ENCODE assay signal across 9 cellular contexts in genomic region chr11:35214792-35215193, GRCh38.
DNase-seq lines count a peak whose midpoint lies in the region; ATAC-seq, FAIRE-seq and TF ChIP-seq lines count a peak whose summit lies in the region.
"Had no signal": no experiment of that assay in that cellular context is flagged by ENCODE, and none has a peak within 500 bp of the region (broad histone marks: within the 10 kb centered on the region; RNA-seq: fewer than 3 reads in every experiment).

No MANE protein-coding gene starts in this region.

- no peak for DNase-seq in CD4-positive, alpha-beta T cell
- peak; percentile 96 for DNase-seq in RCC 7860 (ENCODE audit: low spot score)
- no peak for DNase-seq in chondrocyte (ENCODE audit: low spot score)
- peak; percentile 82 for DNase-seq in osteoblast (ENCODE audit: insufficient read length, low spot score, missing footprints)
- no peak for DNase-seq in activated gamma-delta T cell treated with Interleukin-2 at 50 U/mL for 16 hours
- no peak for DNase-seq in neuronal stem cell (ENCODE audit: low spot score)
- DNase-seq in transverse colon: no peak
- DNase-seq: NCI-H526 treated with DMSO at 0.1 percent for 48 hours had no signal

- no peaks in the 10 kb centered on the region for H4K20me1 ChIP-seq in osteoblast (ENCODE audit: insufficient read depth, low read length)

- peak overlapping the region; percentile 62 for H3K4me3 Mint-ChIP-seq in CD4-positive, alpha-beta T cell
- no peak overlapping the region for H3K4me3 Mint-ChIP-seq in chondrocyte (ENCODE audit: unreplicated experiment)

- H2AK5ac ChIP-seq in neuronal stem cell (ENCODE audit: low read depth, low read length): no peak overlapping the region

- no peak overlapping the region for H3K4ac ChIP-seq in neuronal stem cell (ENCODE audit: low read length)

- CTCF ChIA-PET in CD4-positive, alpha-beta T cell (lab: Charles Lee): interaction anchor here (0.6 kb wide), 1 partner anchor 9 kb away, joined by 3 read pairs; no protein-coding TSS in a partner anchor

- no peak for TF ChIP-seq CTCF in CD4-positive, alpha-beta T cell (IDR thresholded peaks at IDR 0.05)
- TF ChIP-seq CTCF in chondrocyte (IDR thresholded peaks at IDR 0.05) (no peak), osteoblast (IDR thresholded peaks at IDR 0.05; ENCODE audit: extremely low read depth, low read depth, low read length) (no peak), transverse colon (IDR thresholded peaks at IDR 0.05) (no peak)

- no peak overlapping the region for H3K14ac ChIP-seq in neuronal stem cell (ENCODE audit: low read length)

- peaks cover 6% of the 10 kb centered on the region for H3K9me3 Mint-ChIP-seq in CD4-positive, alpha-beta T cell
- H3K9me3 Mint-ChIP-seq in chondrocyte (ENCODE audit: low read depth): peaks cover 12% of the 10 kb centered on the region

- H3K23ac ChIP-seq in neuronal stem cell (ENCODE audit: low read depth, low read length, poor library complexity): no peak overlapping the region

- no peak overlapping the region for H2AFZ ChIP-seq in osteoblast (ENCODE audit: low read length)
- no peak overlapping the region for H2AFZ ChIP-seq in neuronal stem cell (ENCODE audit: low read length)

- no peaks in the 10 kb centered on the region for H3K27me3 ChIP-seq in CD4-positive, alpha-beta T cell (ENCODE audit: control insufficient read depth, insufficient read depth, low read length)
- H3K27me3 ChIP-seq in osteoblast (ENCODE audit: insufficient read depth, low read length) (no peaks in the 10 kb centered on the region), neuronal stem cell (ENCODE audit: control insufficient read depth in 3 of 3, insufficient read depth in 3 of 3, low read depth in 1 of 3, low read length in 3 of 3) (no peaks in the 10 kb centered on the region), transverse colon (no peaks in the 10 kb centered on the region)

- peak; percentile 22 for ATAC-seq in CD4-positive, alpha-beta T cell (ENCODE audit: poor library complexity)
- no peak for ATAC-seq in HG02840 (IDR thresholded peaks at IDR 0.05; ENCODE audit: low FRiP score, unreplicated experiment)

- H3K9me3 ChIP-seq in CD4-positive, alpha-beta T cell (ENCODE audit: control insufficient read depth, low read length): peaks cover 3% of the 10 kb centered on the region
- H3K9me3 ChIP-seq in osteoblast (ENCODE audit: low read depth, low read length): peaks cover 3% of the 10 kb centered on the region
- no peaks in the 10 kb centered on the region for H3K9me3 ChIP-seq in neuronal stem cell (replicated peaks in 1 of 2; ENCODE audit: control insufficient read depth in 2 of 2, insufficient read depth in 1 of 2, low read depth in 1 of 2, low read length in 2 of 2)
- H3K9me3 ChIP-seq in transverse colon: no peaks in the 10 kb centered on the region

- POLR2A ChIA-PET in CD4-positive, alpha-beta T cell (lab: Charles Lee): interaction anchor here (0.5 to 1.1 kb wide), 3 partner anchors 16 to 71 kb away, joined by 3 to 6 read pairs (median 3); no protein-coding TSS in a partner anchor

- no peak overlapping the region for H2BK12ac ChIP-seq in neuronal stem cell (ENCODE audit: low read length)

- in situ Hi-C loops in transverse colon (cut with MboI; ENCODE audit: low pct_ligation_motif_present in 1 of 4, low pct_unique_long_range_greater_than_20kb in 1 of 4, low sequenced_read_pairs in 3 of 4): no loop called here

- H2BK5ac ChIP-seq in neuronal stem cell (ENCODE audit: low read length): no peak overlapping the region

- H2BK120ac ChIP-seq in neuronal stem cell (ENCODE audit: low read depth, low read length): no peak overlapping the region

- H3K4me3 ChIP-seq in osteoblast (ENCODE audit: insufficient read depth, low read length) (no peak overlapping the region), neuronal stem cell (ENCODE audit: low read length in 2 of 2) (no peak overlapping the region), transverse colon (no peak overlapping the region)

- no peak for TF ChIP-seq EP300 in transverse colon (IDR thresholded peaks at IDR 0.05; ENCODE audit: low read depth)

- peak overlapping the region; percentile 95 for H3K27ac Mint-ChIP-seq in CD4-positive, alpha-beta T cell
- H3K27ac Mint-ChIP-seq in chondrocyte (ENCODE audit: unreplicated experiment): peak overlapping the region; percentile 60

- no peak for TF ChIP-seq POLR2A in transverse colon (IDR thresholded peaks at IDR 0.05)

- peaks cover 96% of the 10 kb centered on the region for H3K4me1 Mint-ChIP-seq in CD4-positive, alpha-beta T cell (ENCODE audit: low read depth)
- peaks cover 31% of the 10 kb centered on the region for H3K4me1 Mint-ChIP-seq in chondrocyte (ENCODE audit: low read depth)

- no peak overlapping the region for H3K18ac ChIP-seq in neuronal stem cell (ENCODE audit: low read length)

- H3K36me3 ChIP-seq in osteoblast (ENCODE audit: insufficient read depth, low read length) (peaks cover 64% of the 10 kb centered on the region), neuronal stem cell (replicated peaks in 1 of 2; ENCODE audit: control insufficient read depth in 2 of 2, insufficient read depth in 2 of 2, low read length in 2 of 2) (no peaks in the 10 kb centered on the region), transverse colon (peaks cover 0 to 17% (median 3%) of the 10 kb centered on the region in 4 donors)

- peak overlapping the region; percentile 14 for H3K27ac ChIP-seq in CD4-positive, alpha-beta T cell (ENCODE audit: low read depth, low read length)
- H3K27ac ChIP-seq in osteoblast (ENCODE audit: low read depth, low read length) (peak overlapping the region; percentile 89), neuronal stem cell (replicated peaks; ENCODE audit: low read length) (no peak overlapping the region), transverse colon (no peak overlapping the region)

- no peaks in the 10 kb centered on the region for H3K27me3 Mint-ChIP-seq in CD4-positive, alpha-beta T cell
- H3K27me3 Mint-ChIP-seq in chondrocyte (ENCODE audit: low read depth): no peaks in the 10 kb centered on the region

- peaks cover 56% of the 10 kb centered on the region for H3K4me1 ChIP-seq in osteoblast (ENCODE audit: insufficient read depth, low read length)
- H3K4me1 ChIP-seq in neuronal stem cell (ENCODE audit: control insufficient read depth in 2 of 2, insufficient read depth in 1 of 2, low read depth in 1 of 2, low read length in 2 of 2): no peaks in the 10 kb centered on the region
- peaks cover 0 to 10% (median 0%) of the 10 kb centered on the region in 4 donors for H3K4me1 ChIP-seq in transverse colon

- FAIRE-seq in RCC 7860 (lab: Jason Lieb, UNC): peak; percentile 96

- intact Hi-C loops in CD4-positive, alpha-beta T cell (cut with DNase I, micrococcal nuclease): loop anchor here in 1 of 2 experiments (5.0 to 10.0 kb wide), 2 partner anchors 37 to 90 kb away; no protein-coding TSS in a partner anchor
- intact Hi-C loops in transverse colon (cut with DNase I; ENCODE audit: low total_unique reads): no loop called here

- peaks cover 100% of the 10 kb centered on the region for H3K36me3 Mint-ChIP-seq in CD4-positive, alpha-beta T cell (ENCODE audit: low read depth)
- H3K36me3 Mint-ChIP-seq in chondrocyte (ENCODE audit: low read depth): peaks cover 29% of the 10 kb centered on the region

- no peak overlapping the region for H2BK15ac ChIP-seq in neuronal stem cell (ENCODE audit: low read length)

- H3K9ac ChIP-seq in neuronal stem cell (ENCODE audit: low read depth, low read length, poor library complexity): no peak overlapping the region

- no peak overlapping the region for H4K8ac ChIP-seq in neuronal stem cell (ENCODE audit: low read depth, low read length)

- H4K91ac ChIP-seq in neuronal stem cell (ENCODE audit: low read depth, low read length, poor library complexity): no peak overlapping the region

- no CpG with 5 or more reads among the region's 1 CpG for WGBS in neuronal stem cell (ENCODE audit: extremely low coverage in 2 of 2, insufficient read length in 2 of 2, insufficient replicate concordance in 1 of 2), 2 donors
- 60% methylated on average over 1 of the region's 1 CpG; no CpG with 5 or more reads in 1 of the 2 donors for WGBS in transverse colon (ENCODE audit: low coverage in 1 of 2), 2 donors

- peaks cover 25% of the 10 kb centered on the region for H3K79me2 ChIP-seq in osteoblast (ENCODE audit: insufficient read depth, low read length)

- H3K4me2 ChIP-seq in osteoblast (ENCODE audit: insufficient read depth, low read length) (peak overlapping the region; percentile 37), neuronal stem cell (ENCODE audit: insufficient read depth, low read length, poor library complexity, severe bottlenecking) (no peak overlapping the region)

- no peaks in the 10 kb centered on the region for H3K79me1 ChIP-seq in neuronal stem cell (ENCODE audit: low read depth, low read length)

Comparison
In these comparisons a context has a peak if more than half of its experiments do, and no peak if none do; other contexts are left out.
1. DNase-seq: peak in RCC 7860 (single experiment) and osteoblast (single experiment); none in CD4-positive, alpha-beta T cell (0 of 10), chondrocyte (single experiment), activated gamma-delta T cell treated with Interleukin-2 at 50 U/mL for 16 hours (single experiment), neuronal stem cell (single experiment) and transverse colon (single experiment).
2. H3K27ac ChIP-seq: peak in CD4-positive, alpha-beta T cell (single experiment) and osteoblast (single experiment); none in neuronal stem cell (single experiment) and transverse colon (0 of 4).